Comparison of ENCODE assay signal across 12 cellular contexts in the genomic region with DNA sequence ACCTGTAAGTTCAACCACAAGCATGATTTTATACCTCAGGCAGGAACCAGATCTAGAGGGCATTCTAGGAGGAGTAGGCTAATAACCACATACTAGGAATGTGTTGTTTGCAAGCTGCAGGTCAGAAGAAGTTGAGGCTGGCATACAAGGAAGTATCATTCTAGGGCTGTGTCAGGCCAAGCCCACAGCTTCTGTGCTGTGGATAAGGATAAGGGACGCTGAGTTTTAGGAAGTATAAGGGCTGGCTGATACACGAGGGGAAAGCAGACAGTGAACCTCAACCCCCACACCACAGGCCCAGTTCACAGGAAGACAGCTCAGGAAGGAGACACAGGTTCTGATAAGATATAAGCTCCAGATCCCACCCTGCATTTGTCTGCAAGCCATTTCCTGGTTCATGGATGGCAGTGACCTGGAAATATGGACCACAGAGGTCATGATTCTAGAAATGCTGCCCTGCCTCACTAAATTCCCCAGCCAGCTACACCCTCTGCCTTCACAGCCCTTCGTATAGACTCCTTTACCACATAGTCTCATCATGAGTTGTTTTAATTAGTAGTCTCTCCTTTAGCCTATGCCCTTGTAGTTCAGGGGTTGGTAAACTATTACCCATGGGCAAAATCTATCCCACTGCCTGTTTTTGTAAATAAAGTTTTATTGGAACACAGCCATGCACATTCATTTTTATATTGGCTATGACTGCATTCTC.
DNase-seq lines count a peak whose midpoint lies in the region; ATAC-seq, FAIRE-seq and TF ChIP-seq lines count a peak whose summit lies in the region.
"Had no signal": no experiment of that assay in that cellular context is flagged by ENCODE, and none has a peak within 500 bp of the region (broad histone marks: within the 10 kb centered on the region; RNA-seq: fewer than 3 reads in every experiment).

No MANE protein-coding gene starts in this region.

- H3K9ac ChIP-seq in smooth muscle cell (ENCODE audit: low read depth) = no peak overlapping the region

- H3K79me2 ChIP-seq in smooth muscle cell (ENCODE audit: low read depth) = no peaks in the 10 kb centered on the region

- ATAC-seq in Panc1 (no peak), gastrocnemius medialis (no peak)
- ATAC-seq: activated CD8-positive, alpha-beta memory T cell treated with anti-CD3 and anti-CD28 coated beads, Interleukin-2, amount 10 ng/mL, durations not matched to agents 7 days and 5 days had no signal

- DNase-seq in H54 (ENCODE audit: insufficient read length, low spot score) (no peak), Panc1 (ENCODE audit: low read depth, low spot score) (no peak), erythroblast (lab: John Stamatoyannopoulos, UW) (peak; percentile 38 to 72), smooth muscle cell (lab: John Stamatoyannopoulos, UW; ENCODE audit: unreplicated experiment) (no peak), NCI-H2196 treated with DMSO at 0.1 percent for 48 hours (lab: John Stamatoyannopoulos, UW; ENCODE audit: unreplicated experiment) (no peak), NCI-H2107 treated with DMSO at 0.1 percent for 48 hours (lab: John Stamatoyannopoulos, UW; ENCODE audit: unreplicated experiment) (no peak), gastrocnemius medialis (no peak)
- DNase-seq: activated CD8-positive, alpha-beta memory T cell treated with anti-CD3 and anti-CD28 coated beads, Interleukin-2, amount 10 ng/mL, durations not matched to agents 7 days and 5 days; activated naive CD8-positive, alpha-beta T cell treated with anti-CD3 and anti-CD28 coated beads, Interleukin-2, amount 10 ng/mL, durations not matched to agents 7 days and 5 days; glutamatergic neuron; HCEC 1CT; T1000 had no signal

- CTCF ChIA-PET in Panc1 (lab: Charles Lee) = no interaction called here

- in situ Hi-C loops in Panc1 (cut with HindIII; ENCODE audit: low pct_unique_long_range_greater_than_20kb, low sequenced_read_pairs) = no loop called here
- in situ Hi-C loops in gastrocnemius medialis (cut with MboI; ENCODE audit: low sequenced_read_pairs in 4 of 4) = no loop called here

- FAIRE-seq in H54 (lab: Jason Lieb, UNC) = peak; percentile 20

- H3K4me2 ChIP-seq in smooth muscle cell = peak overlapping the region; percentile 62

- H3K36me3 ChIP-seq in Panc1 (ENCODE audit: control insufficient read depth, insufficient read depth, low read length) (no peaks in the 10 kb centered on the region), smooth muscle cell (ENCODE audit: low read depth) (no peaks in the 10 kb centered on the region), gastrocnemius medialis (no peaks in the 10 kb centered on the region)

- no peak for TF ChIP-seq POLR2A in H54 (IDR thresholded peaks at IDR 0.05; ENCODE audit: low read depth, low read length)
- no peak for TF ChIP-seq POLR2A in erythroblast (IDR thresholded peaks at IDR 0.05; ENCODE audit: low read length)
- no peak for TF ChIP-seq POLR2A in gastrocnemius medialis (IDR thresholded peaks at IDR 0.05)

- no TSS peak for BruUV-seq in Panc1 (replicated peaks; lab: Mats Ljungman, UMichigan)

- H3K27me3 ChIP-seq in Panc1 (ENCODE audit: control insufficient read depth, insufficient read depth, low read length) (no peaks in the 10 kb centered on the region), smooth muscle cell (ENCODE audit: low read depth) (no peaks in the 10 kb centered on the region), gastrocnemius medialis (no peaks in the 10 kb centered on the region)

- H2AFZ ChIP-seq in smooth muscle cell (ENCODE audit: low read depth) = no peak overlapping the region

- H3K4me1 ChIP-seq in Panc1 (ENCODE audit: control insufficient read depth, insufficient read depth, low read length) (peaks cover 23% of the 10 kb centered on the region), smooth muscle cell (ENCODE audit: low read depth) (peaks cover 28% of the 10 kb centered on the region), gastrocnemius medialis (peaks cover 12 to 13% of the 10 kb centered on the region in 2 donors)

- 35% methylated on average over 3 of the region's 3 CpGs for WGBS in smooth muscle cell (ENCODE audit: low lambda C conversion rate)

- H3K9me3 ChIP-seq in Panc1 (ENCODE audit: control insufficient read depth, insufficient read depth, low read depth, low read length) = no peaks in the 10 kb centered on the region
- H3K9me3 ChIP-seq in smooth muscle cell (replicated peaks; ENCODE audit: low read depth) = no peaks in the 10 kb centered on the region
- no peaks in the 10 kb centered on the region for H3K9me3 ChIP-seq in gastrocnemius medialis

- H4K20me1 ChIP-seq in smooth muscle cell (ENCODE audit: low read depth) = no peaks in the 10 kb centered on the region

- intact Hi-C loops in Panc1 (cut with micrococcal nuclease; ENCODE audit: unreplicated experiment) (no loop called here), gastrocnemius medialis (cut with DNase I; ENCODE audit: low total_unique reads) (no loop called here)

- H3K4me3 ChIP-seq in Panc1 (ENCODE audit: low read depth in 2 of 2, low read length in 2 of 2) = no peak overlapping the region
- no peak overlapping the region for H3K4me3 ChIP-seq in smooth muscle cell
- H3K4me3 ChIP-seq in gastrocnemius medialis = no peak overlapping the region

- POLR2A ChIA-PET in Panc1 (lab: Charles Lee) = no interaction called here

- TF ChIP-seq CTCF in Panc1 (IDR thresholded peaks at IDR 0.05) (no peak), smooth muscle cell (IDR thresholded peaks at IDR 0.05; ENCODE audit: borderline replicate concordance, insufficient read depth, poor library complexity, severe bottlenecking) (no peak), gastrocnemius medialis (IDR thresholded peaks at IDR 0.05 in 4 of 5, conservative IDR thresholded peaks at IDR 0.05 in 1 of 5) (no peak)

- H3F3A ChIP-seq in smooth muscle cell (ENCODE audit: low read depth) = no peaks in the 10 kb centered on the region

- H3K27ac ChIP-seq in Panc1 (ENCODE audit: low read length) (peak overlapping the region; percentile 40; the same call in 1 of the 2 replicates), smooth muscle cell (ENCODE audit: low read depth) (no peak overlapping the region), gastrocnemius medialis (no peak overlapping the region)

Comparison
In these comparisons a context has a peak if more than half of its experiments do, and no peak if none do; other contexts are left out.
1. DNase-seq: peak in erythroblast (2 of 2); none in H54 (single experiment), Panc1 (single experiment), smooth muscle cell (single experiment), NCI-H2196 treated with DMSO at 0.1 percent for 48 hours (single experiment), NCI-H2107 treated with DMSO at 0.1 percent for 48 hours (single experiment) and gastrocnemius medialis (0 of 2).